1 cellular context compared by ENCODE assay signal in the genomic region with DNA sequence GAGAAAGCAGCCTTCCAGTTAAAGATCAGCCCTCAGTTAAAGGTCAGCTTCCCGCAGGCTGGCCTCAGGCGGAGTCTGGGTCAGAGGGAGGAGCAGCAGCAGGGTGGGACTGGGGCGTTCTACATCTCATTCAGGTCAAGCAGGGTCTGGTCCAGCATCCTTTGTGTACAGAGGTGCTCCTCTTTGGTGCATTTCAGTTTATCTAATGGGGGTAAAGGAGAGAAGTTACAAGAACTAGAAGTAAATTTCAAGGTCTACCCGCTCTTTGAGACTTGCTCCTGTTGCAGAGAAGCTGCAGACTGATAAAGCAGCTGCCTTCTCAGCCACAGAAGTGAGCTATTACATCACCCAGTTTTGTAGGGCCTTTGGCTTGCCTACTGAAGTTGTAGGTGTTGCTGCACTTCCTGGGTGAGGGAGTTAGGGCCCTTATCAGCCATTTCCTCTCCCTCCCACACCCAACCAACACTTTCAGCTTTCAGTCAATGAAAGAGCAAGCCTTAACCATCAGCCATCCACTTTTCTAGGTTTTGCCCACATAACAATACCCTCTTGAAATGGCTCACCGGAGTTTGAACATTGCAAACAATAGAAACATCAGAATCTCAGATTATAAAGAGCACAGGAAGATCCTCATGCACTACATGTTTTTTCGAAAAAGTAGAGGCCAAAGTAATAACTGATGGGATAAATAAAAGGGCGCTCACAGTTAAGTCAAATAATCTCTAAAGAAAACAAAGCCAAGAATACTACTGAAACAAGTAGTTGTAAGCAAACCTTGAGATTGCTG.
A peak's percentile ranks its signal among the peaks of the same experiment; 100 is the strongest.
TF ChIP-seq lines count a peak whose summit lies in the region.

No MANE protein-coding gene starts in this region.

TF ChIP-seq in K562, 482 proteins besides CTCF, POLR2A, EP300 and RAD21 (continued from another document and continues in another):
- no peak for TF ChIP-seq ZBTB33 (CRISPR knock-in tag; IDR thresholded peaks at IDR 0.05)
- peak; percentile 94 for TF ChIP-seq NBN (IDR thresholded peaks at IDR 0.05; ENCODE audit: low read depth)
- TF ChIP-seq ZBTB1 (CRISPR knock-in tag; IDR thresholded peaks at IDR 0.05; ENCODE audit: borderline replicate concordance, low read depth): no peak; the same call in 1 of the 2 replicates
- peak in 1 of 2 experiments; percentile 71; a peak in 2 of 4 replicates for TF ChIP-seq KDM1A (IDR thresholded peaks at IDR 0.05)
- TF ChIP-seq NR4A1 (CRISPR knock-in tag; IDR thresholded peaks at IDR 0.05): no peak
- no peak; the same call in 1 of the 2 replicates for TF ChIP-seq NR4A1 (tag; IDR thresholded peaks at IDR 0.05)
- peak; percentile 54; the same call in 1 of the 2 replicates for TF ChIP-seq MEF2A (IDR thresholded peaks at IDR 0.05; ENCODE audit: control insufficient read depth, low read depth, low read length)
- TF ChIP-seq SMC3 (conservative IDR thresholded peaks at IDR 0.05; ENCODE audit: insufficient read depth, low read depth, low read length): no peak
- no peak for TF ChIP-seq GTF2B (IDR thresholded peaks at IDR 0.05; ENCODE audit: extremely low read depth, insufficient read length)
- TF ChIP-seq ZNF785 (CRISPR knock-in tag; IDR thresholded peaks at IDR 0.05): no peak
- TF ChIP-seq FOXP4 (CRISPR knock-in tag; IDR thresholded peaks at IDR 0.05; ENCODE audit: borderline replicate concordance): no peak
- no peak for TF ChIP-seq ELK1 (CRISPR knock-in tag; IDR thresholded peaks at IDR 0.05)
- no peak for TF ChIP-seq ZNF217 (CRISPR knock-in tag; IDR thresholded peaks at IDR 0.05)
- TF ChIP-seq ZNF780A (CRISPR knock-in tag; IDR thresholded peaks at IDR 0.05): no peak
- no peak for TF ChIP-seq ZNF146 (CRISPR knock-in tag; IDR thresholded peaks at IDR 0.05; ENCODE audit: unreplicated experiment)
- TF ChIP-seq TAL1 (IDR thresholded peaks at IDR 0.05): peak; percentile 64
- TF ChIP-seq NR3C1 (CRISPR knock-in tag; IDR thresholded peaks at IDR 0.05): no peak
- TF ChIP-seq BCOR (IDR thresholded peaks at IDR 0.05): no peak; the same call in none of the 2 replicates
- no peak for TF ChIP-seq HSF4 (CRISPR knock-in tag; IDR thresholded peaks at IDR 0.05; ENCODE audit: borderline replicate concordance)
- TF ChIP-seq CBX3 (IDR thresholded peaks at IDR 0.05; ENCODE audit: borderline replicate concordance in 1 of 2, low read length in 2 of 2): peak in 1 of 2 experiments; percentile 89; a peak in 2 of 3 replicates
- no peak for TF ChIP-seq ZNF57 (CRISPR knock-in tag; IDR thresholded peaks at IDR 0.05)
- no peak for TF ChIP-seq MITF (IDR thresholded peaks at IDR 0.05)
- no peak; the same call in 1 of the 2 replicates for TF ChIP-seq MYBL2 (IDR thresholded peaks at IDR 0.05; ENCODE audit: low read depth)
- TF ChIP-seq MYBL2 (CRISPR knock-in tag; IDR thresholded peaks at IDR 0.05; ENCODE audit: borderline replicate concordance): no peak
- peak; percentile 86 for TF ChIP-seq NCOR1 (IDR thresholded peaks at IDR 0.05)
- no peak for TF ChIP-seq PHF20 (IDR thresholded peaks at IDR 0.05; ENCODE audit: partially characterized antibody)
- TF ChIP-seq POLR2G (IDR thresholded peaks at IDR 0.05; ENCODE audit: low read depth, low read length): peak; percentile 36; the same call in 1 of the 2 replicates
- TF ChIP-seq RBM14 (IDR thresholded peaks at IDR 0.05; ENCODE audit: borderline replicate concordance, insufficient read depth, low read depth, low read length): no peak
- peak; percentile 86 for TF ChIP-seq ZNF263 (CRISPR knock-in tag; IDR thresholded peaks at IDR 0.05; ENCODE audit: borderline replicate concordance)
- no peak; the same call in 1 of the 2 replicates for TF ChIP-seq KAT7 (CRISPR knock-in tag; IDR thresholded peaks at IDR 0.05; ENCODE audit: borderline replicate concordance)
- no peak for TF ChIP-seq CHCHD3 (CRISPR knock-in tag; IDR thresholded peaks at IDR 0.05)
- TF ChIP-seq KAT8 (IDR thresholded peaks at IDR 0.05; ENCODE audit: low read depth): no peak
- peak; percentile 73; the same call in 1 of the 2 replicates for TF ChIP-seq GATAD2A (IDR thresholded peaks at IDR 0.05)
- TF ChIP-seq RBM39 (optimal IDR thresholded peaks at IDR 0.05; ENCODE audit: low read depth, low read length): no peak
- TF ChIP-seq ESRRA (IDR thresholded peaks at IDR 0.05; ENCODE audit: borderline replicate concordance, low read depth): peak; percentile 78
- TF ChIP-seq CXXC5 (CRISPR knock-in tag; IDR thresholded peaks at IDR 0.05): peak; percentile 68
- TF ChIP-seq RHOXF2B (CRISPR knock-in tag; conservative IDR thresholded peaks at IDR 0.05): no peak
- TF ChIP-seq SREBF1 (IDR thresholded peaks at IDR 0.05; ENCODE audit: borderline replicate concordance, low read depth, low read length): no peak
- TF ChIP-seq ZBTB17 (CRISPR knock-in tag; IDR thresholded peaks at IDR 0.05): no peak
- TF ChIP-seq NCOA6 (IDR thresholded peaks at IDR 0.05): no peak; the same call in 1 of the 2 replicates
- TF ChIP-seq ERF (CRISPR knock-in tag; IDR thresholded peaks at IDR 0.05): no peak
- 0 out of 2 replicates have a peak, but pooled peaks have one; percentile 35 for TF ChIP-seq HCFC1 (IDR thresholded peaks at IDR 0.05; ENCODE audit: low read depth, low read length)
- no peak; the same call in 1 of the 2 replicates for TF ChIP-seq NFATC3 (IDR thresholded peaks at IDR 0.05)
- no peak for TF ChIP-seq KHSRP (IDR thresholded peaks at IDR 0.05)
- TF ChIP-seq ZNF174 (CRISPR knock-in tag; IDR thresholded peaks at IDR 0.05): no peak
- TF ChIP-seq DMBX1 (CRISPR knock-in tag; IDR thresholded peaks at IDR 0.05; ENCODE audit: borderline replicate concordance): no peak
- TF ChIP-seq JUND (IDR thresholded peaks at IDR 0.05; ENCODE audit: borderline replicate concordance, low read depth, low read length): peak; percentile 93
- peak; percentile 92; the same call in 2 of the 3 replicates for TF ChIP-seq JUND (tag; IDR thresholded peaks at IDR 0.05; ENCODE audit: borderline replicate concordance, low read depth, low read length)
- no peak for TF ChIP-seq ZBTB34 (CRISPR knock-in tag; IDR thresholded peaks at IDR 0.05)
- no peak for TF ChIP-seq KAT2B (IDR thresholded peaks at IDR 0.05; ENCODE audit: low read depth, low read length)
- peak; percentile 76; the same call in 1 of the 2 replicates for TF ChIP-seq MYC (IDR thresholded peaks at IDR 0.05; ENCODE audit: low read depth, low read length)
- no peak for TF ChIP-seq MYC (CRISPR knock-in tag; IDR thresholded peaks at IDR 0.05; ENCODE audit: borderline replicate concordance, low read depth)
- TF ChIP-seq ZNF121 (CRISPR knock-in tag; conservative IDR thresholded peaks at IDR 0.05): no peak
- TF ChIP-seq JUNB (CRISPR knock-in tag; conservative IDR thresholded peaks at IDR 0.05): no peak
- peak; percentile 83; the same call in 1 of the 2 replicates for TF ChIP-seq ELF2 (CRISPR knock-in tag; IDR thresholded peaks at IDR 0.05)
- TF ChIP-seq, protein P1, sequence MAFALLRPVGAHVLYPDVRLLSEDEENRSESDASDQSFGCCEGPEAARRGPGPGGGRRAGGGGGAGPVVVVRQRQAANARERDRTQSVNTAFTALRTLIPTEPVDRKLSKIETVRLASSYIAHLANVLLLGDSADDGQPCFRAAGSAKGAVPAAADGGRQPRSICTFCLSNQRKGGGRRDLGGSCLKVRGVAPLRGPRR (CRISPR knock-in tag; IDR thresholded peaks at IDR 0.05): no peak
- no peak for TF ChIP-seq ZNF398 (CRISPR knock-in tag; IDR thresholded peaks at IDR 0.05)
- no peak for TF ChIP-seq RBM25 (IDR thresholded peaks at IDR 0.05; ENCODE audit: low read depth, low read length, severe bottlenecking)
- TF ChIP-seq RBM34 (IDR thresholded peaks at IDR 0.05; ENCODE audit: borderline replicate concordance, insufficient read depth, low read length): no peak
- TF ChIP-seq ASH1L (IDR thresholded peaks at IDR 0.05; ENCODE audit: borderline replicate concordance, low read depth, partially characterized antibody): peak; percentile 38
- TF ChIP-seq TARDBP (IDR thresholded peaks at IDR 0.05): no peak
- TF ChIP-seq PML (IDR thresholded peaks at IDR 0.05; ENCODE audit: low read length): peak; percentile 50; the same call in 1 of the 2 replicates
- peak; percentile 36; the same call in 1 of the 2 replicates for TF ChIP-seq OTX1 (CRISPR knock-in tag; IDR thresholded peaks at IDR 0.05)
